ENCODE assay signal across 9 cellular contexts in the genomic region with DNA sequence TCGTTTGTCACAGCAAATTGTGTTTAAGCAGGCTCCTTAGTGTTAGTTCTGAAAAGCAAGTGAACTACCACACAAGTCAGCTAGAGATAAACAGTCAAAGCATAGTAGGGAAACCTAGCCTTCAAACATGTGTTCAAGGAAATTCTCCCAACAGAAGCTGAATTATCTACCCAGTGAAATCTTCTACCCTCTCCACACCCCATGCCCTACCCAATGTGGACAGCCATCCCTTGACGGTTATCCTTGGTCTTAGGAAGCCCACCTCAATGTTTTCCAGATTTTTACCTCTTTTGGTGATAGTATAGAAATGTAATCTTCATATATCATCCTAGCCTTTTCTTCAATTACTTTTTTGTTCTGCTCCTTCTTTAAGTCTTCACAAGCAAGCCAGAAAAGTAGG. TPM values are rescaled to one million over a fixed set of nuclear protein-coding genes. Genes with fewer than 3 reads are reported as not detected.
DNase-seq lines count a peak whose midpoint lies in the region; ATAC-seq and TF ChIP-seq lines count a peak whose summit lies in the region.
"Had no signal": no experiment of that assay in that cellular context is flagged by ENCODE, and none has a peak within 500 bp of the region (broad histone marks: within the 10 kb centered on the region; RNA-seq: fewer than 3 reads in every experiment).

No MANE protein-coding gene starts in this region.

- H3K36me3 Mint-ChIP-seq in activated CD8-positive, alpha-beta T cell treated with anti-CD3 and anti-CD28 coated beads for 36 hours (ENCODE audit: low read depth), result no peaks in the 10 kb centered on the region

- H3K4me3 Mint-ChIP-seq in activated CD8-positive, alpha-beta T cell treated with anti-CD3 and anti-CD28 coated beads for 36 hours, result no peak overlapping the region
- H3K4me3 Mint-ChIP-seq: brain had no signal

- TF ChIP-seq CTCF in activated CD8-positive, alpha-beta T cell treated with anti-CD3 and anti-CD28 coated beads for 36 hours (IDR thresholded peaks at IDR 0.05), result no peak
- no peak for TF ChIP-seq CTCF in spleen (IDR thresholded peaks at IDR 0.05 in 8 of 11, conservative IDR thresholded peaks at IDR 0.05 in 3 of 11)

- CTCF ChIA-PET in activated CD8-positive, alpha-beta T cell treated with anti-CD3 and anti-CD28 coated beads for 36 hours (lab: Charles Lee), result interaction anchor here (0.7 to 3.0 kb wide), 10 partner anchors 8 to 160 kb away, joined by 3 to 16 read pairs (median 4); no protein-coding TSS in a partner anchor

- intact Hi-C loops in activated CD8-positive, alpha-beta T cell treated with anti-CD3 and anti-CD28 coated beads for 36 hours (cut with micrococcal nuclease), result loop anchor here (1.0 to 5.0 kb wide), 2 partner anchors 72 to 160 kb away; no protein-coding TSS in a partner anchor
- intact Hi-C loops in spleen (cut with DNase I; ENCODE audit: low total_unique reads), result loop anchor here (10.0 kb wide), 1 partner anchor 159 kb away; no protein-coding TSS in a partner anchor

- no peaks in the 10 kb centered on the region for H3K36me3 ChIP-seq in spleen

- H3K9me3 ChIP-seq in spleen, result no peaks in the 10 kb centered on the region

- H3K27ac Mint-ChIP-seq in activated CD8-positive, alpha-beta T cell treated with anti-CD3 and anti-CD28 coated beads for 36 hours, result no peak overlapping the region
- H3K27ac Mint-ChIP-seq: brain had no signal

- peaks cover 0 to 7% (median 6%) of the 10 kb centered on the region in 6 donors for H3K4me1 ChIP-seq in spleen

- no peaks in the 10 kb centered on the region for H3K9me3 Mint-ChIP-seq in activated CD8-positive, alpha-beta T cell treated with anti-CD3 and anti-CD28 coated beads for 36 hours
- H3K9me3 Mint-ChIP-seq: brain had no signal

- H3K4me3 ChIP-seq in spleen, result no peak overlapping the region

- 84 to 95% (median 86%) methylated on average over 2 of the region's 2 CpGs for WGBS in spleen, 5 donors

- no peak overlapping the region for H3K27ac ChIP-seq in spleen

- ATAC-seq in GM18873 (IDR thresholded peaks at IDR 0.05; ENCODE audit: low FRiP score, unreplicated experiment), result peak; percentile 17
- peak; percentile 10 for ATAC-seq in GM21515 (IDR thresholded peaks at IDR 0.05; ENCODE audit: unreplicated experiment)
- peak; percentile 17 for ATAC-seq in HG02943 (IDR thresholded peaks at IDR 0.05; ENCODE audit: low read depth, unreplicated experiment)
- ATAC-seq in activated CD8-positive, alpha-beta T cell treated with anti-CD3 and anti-CD28 coated beads for 36 hours, result peak; percentile 49

- no peak for DNase-seq in activated CD8-positive, alpha-beta T cell treated with anti-CD3 and anti-CD28 coated beads for 36 hours
- DNase-seq in spleen, result no peak
- DNase-seq in SKM-1 (lab: John Stamatoyannopoulos, UW; ENCODE audit: unreplicated experiment), result no peak
- no peak for DNase-seq in HT-29 (ENCODE audit: low spot score)
- no peak for DNase-seq in NCI-H345 treated with DMSO at 0.1 percent for 48 hours (lab: John Stamatoyannopoulos, UW; ENCODE audit: unreplicated experiment)

- H3K27me3 ChIP-seq in spleen (replicated peaks in 1 of 7), result peaks cover 0 to 5% (median 0%) of the 10 kb centered on the region in 7 donors

- POLR2A ChIA-PET in activated CD8-positive, alpha-beta T cell treated with anti-CD3 and anti-CD28 coated beads for 36 hours (lab: Charles Lee), result no interaction called here

- H3K4me1 Mint-ChIP-seq in activated CD8-positive, alpha-beta T cell treated with anti-CD3 and anti-CD28 coated beads for 36 hours (ENCODE audit: low read depth), result peaks cover 6% of the 10 kb centered on the region
- H3K4me1 Mint-ChIP-seq: brain had no signal

- peaks cover 13% of the 10 kb centered on the region for H3K27me3 Mint-ChIP-seq in activated CD8-positive, alpha-beta T cell treated with anti-CD3 and anti-CD28 coated beads for 36 hours
- H3K27me3 Mint-ChIP-seq: brain had no signal

- no peak for TF ChIP-seq POLR2A in spleen (IDR thresholded peaks at IDR 0.05)

RNA-seq across cellular contexts. Expression of a gene that starts 21.5 kb away (rescaled TPM):
- 10 to 100 TPM; 15.7 to 17.5 TPM for total RNA-seq in activated CD8-positive, alpha-beta T cell treated with anti-CD3 and anti-CD28 coated beads for 36 hours
- total RNA-seq in spleen, result 10 to 100 TPM; 17.2 to 56.4 (median 28.2) TPM
- 10 to 100 TPM in 2 of 3 donors, 1 to 10 TPM in 1; 9.6 to 20.0 (median 10.4) TPM for polyA plus RNA-seq in spleen
- 16.5 and 25.2 TPM in 2 replicates for total RNA-seq in HT-29 (2014; rRNA removed; shearing (Covaris generic))

RNA-seq across cellular contexts. Expression of a gene that starts 41.1 kb away (rescaled TPM):
- total RNA-seq in activated CD8-positive, alpha-beta T cell treated with anti-CD3 and anti-CD28 coated beads for 36 hours, result 10 to 100 TPM; 40.9 to 44.0 TPM
- total RNA-seq in spleen, result 10 to 100 TPM in 3 of 7 donors, 1 to 10 TPM in 4; 7.0 to 15.0 (median 9.9) TPM
- 1 to 10 TPM; 4.8 to 6.7 (median 5.4) TPM for polyA plus RNA-seq in spleen
- 8.5 TPM in 2 replicates for total RNA-seq in HT-29 (2014; rRNA removed; shearing (Covaris generic))
